Comparison of ENCODE assay signal across 22 cellular contexts in the genomic region with DNA sequence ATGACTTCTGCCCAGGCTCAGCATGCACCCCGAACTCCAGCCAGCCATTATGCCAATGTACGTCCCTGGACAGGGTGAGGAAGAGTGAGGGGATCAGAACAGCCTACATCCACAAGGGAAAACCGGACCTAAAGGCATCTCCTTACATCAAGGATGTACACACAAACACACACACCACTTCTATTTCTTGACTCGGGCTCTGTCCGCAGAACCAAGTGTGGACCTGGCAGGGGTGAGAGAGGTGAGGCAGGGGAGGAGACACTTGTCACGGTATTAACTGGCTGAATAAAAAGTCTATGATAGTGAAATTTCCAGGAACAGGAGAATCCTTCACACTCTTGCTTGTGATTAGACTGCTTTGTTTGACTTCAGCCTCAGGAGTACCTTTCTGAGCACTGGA. TPM values are rescaled to one million over a fixed set of nuclear protein-coding genes. Genes with fewer than 3 reads are reported as not detected.
DNase-seq lines count a peak whose midpoint lies in the region; ATAC-seq and TF ChIP-seq lines count a peak whose summit lies in the region.
"Had no signal": no experiment of that assay in that cellular context is flagged by ENCODE, and none has a peak within 500 bp of the region (broad histone marks: within the 10 kb centered on the region; RNA-seq: fewer than 3 reads in every experiment).

No MANE protein-coding gene starts in this region.

- H4K5ac ChIP-seq in IMR-90 (ENCODE audit: low read depth, low read length) = 0 out of 2 replicates have a peak overlapping the region, but pooled peaks have one; percentile 17

- H3K9ac ChIP-seq in IMR-90 (ENCODE audit: low read depth, low read length) (peak overlapping the region; percentile 94), duodenal mucosa (ENCODE audit: low read depth in 1 of 2, low read length in 2 of 2) (peak overlapping the region; percentile 3 to 44), muscle layer of colon (ENCODE audit: low read length) (peak overlapping the region; percentile 97)

- peak overlapping the region; percentile 23 for H2AFZ ChIP-seq in IMR-90 (replicated peaks; ENCODE audit: low read length, poor library complexity)

- BruUV-seq in IMR-90 (replicated peaks; lab: Mats Ljungman, UMichigan) = no TSS peak

- peak overlapping the region; percentile 29 for H2BK5ac ChIP-seq in IMR-90 (ENCODE audit: low read depth, low read length, poor library complexity, severe bottlenecking)

- H3K4me1 ChIP-seq in IMR-90 (ENCODE audit: control insufficient read depth, insufficient read depth, low read length) (peaks cover 36% of the 10 kb centered on the region), duodenal mucosa (ENCODE audit: control insufficient read depth in 1 of 2, insufficient read depth in 2 of 2, low read length in 2 of 2) (peaks cover 3% of the 10 kb centered on the region in 2 donors), muscle layer of colon (ENCODE audit: insufficient read depth, low read length) (peaks cover 21% of the 10 kb centered on the region), suprapubic skin (peaks cover 11% of the 10 kb centered on the region)
- H3K4me1 ChIP-seq: BE2C had no signal

- DNase-seq in IMR-90 (no peak), suprapubic skin (ENCODE audit: low spot score in 2 of 2) (no peak), activated gamma-delta T cell (lab: John Stamatoyannopoulos, UW) (no peak), NCI-H2196 treated with DMSO at 0.1 percent for 48 hours (lab: John Stamatoyannopoulos, UW; ENCODE audit: unreplicated experiment) (no peak), SKM-1 treated with dmso at 0.1 percent for 144 hours (lab: John Stamatoyannopoulos, UW; ENCODE audit: unreplicated experiment) (no peak)
- DNase-seq: activated CD4-positive, alpha-beta T cell treated with anti-CD3 and anti-CD28 coated beads for 36 hours; activated CD8-positive, alpha-beta memory T cell treated with anti-CD3 and anti-CD28 coated beads, Interleukin-2, amount 50 U/mL, for 48 hours; activated naive CD4-positive, alpha-beta T cell treated with Interleukin-2 at 50 U/mL for 16 hours; BE2C; left colon; MM.1S; NCI-H187 treated with DMSO at 0.1 percent for 48 hours; posterior cingulate gyrus; SIG-M5; stimulated activated naive CD8-positive, alpha-beta T cell treated with anti-CD3 and anti-CD28 coated beads, Interleukin-15, amount 100 ng/mL, for 72 hours had no signal

- peak overlapping the region; percentile 57; the same call in 1 of the 2 replicates for H3K23ac ChIP-seq in IMR-90 (ENCODE audit: low read depth, low read length)

- H2BK120ac ChIP-seq in IMR-90 (ENCODE audit: low read depth, low read length) = peak overlapping the region; percentile 9; the same call in 1 of the 2 replicates

- H3K9me1 ChIP-seq in IMR-90 (ENCODE audit: insufficient read depth, low read length) = peaks cover 30% of the 10 kb centered on the region

- H3K18ac ChIP-seq in IMR-90 (ENCODE audit: low read depth, low read length) = peak overlapping the region; percentile 5; the same call in 1 of the 2 replicates

- H3K4me3 ChIP-seq in IMR-90 (ENCODE audit: insufficient read depth, low read depth, low read length) = peak overlapping the region; percentile 72
- peak overlapping the region; percentile 10 to 55 for H3K4me3 ChIP-seq in duodenal mucosa (ENCODE audit: low read depth in 1 of 2, low read length in 2 of 2)
- H3K4me3 ChIP-seq in muscle layer of colon (ENCODE audit: low read depth in 1 of 2, low read length in 2 of 2) = peak overlapping the region; percentile 70 to 90
- peak overlapping the region; percentile 48 for H3K4me3 ChIP-seq in suprapubic skin

- H3K27me3 ChIP-seq in IMR-90 (ENCODE audit: control insufficient read depth, insufficient read depth, low read length) (no peaks in the 10 kb centered on the region), duodenal mucosa (ENCODE audit: control insufficient read depth in 1 of 2, insufficient read depth in 2 of 2, low read length in 2 of 2) (peaks cover 35 to 46% of the 10 kb centered on the region in 2 donors), muscle layer of colon (ENCODE audit: control insufficient read depth in 1 of 2, insufficient read depth in 2 of 2, low read length in 2 of 2) (no peaks in the 10 kb centered on the region), suprapubic skin (peaks cover 6% of the 10 kb centered on the region)
- H3K27me3 ChIP-seq: BE2C had no signal

- CTCF ChIA-PET in IMR-90 (lab: Yijun Ruan, JAX) = interaction anchor here (1.5 to 3.6 kb wide), 2 partner anchors 10 to 48 kb away, joined by 6 to 27 read pairs; no protein-coding TSS in a partner anchor

- POLR2A ChIA-PET in IMR-90 (lab: Charles Lee; ENCODE audit: unreplicated experiment) = interaction anchor here (2.9 kb wide), 1 partner anchor 41 kb away, joined by 24 read pairs; no protein-coding TSS in a partner anchor

- H3K9me3 ChIP-seq in IMR-90 (ENCODE audit: control insufficient read depth, insufficient read depth, low read length) (no peaks in the 10 kb centered on the region), duodenal mucosa (ENCODE audit: control insufficient read depth in 1 of 2, low read length in 2 of 2) (no peaks in the 10 kb centered on the region), muscle layer of colon (ENCODE audit: low read length) (no peaks in the 10 kb centered on the region), suprapubic skin (no peaks in the 10 kb centered on the region)
- H3K9me3 ChIP-seq: BE2C had no signal

- H3K4ac ChIP-seq in IMR-90 (ENCODE audit: low read depth, low read length) = peak overlapping the region; percentile 89

- H2BK20ac ChIP-seq in IMR-90 (ENCODE audit: low read depth, low read length) = no peak overlapping the region

- peaks cover 22 to 73% of the 10 kb centered on the region in 2 experiments for H3K79me1 ChIP-seq in IMR-90 (ENCODE audit: low read depth in 1 of 2, low read length in 2 of 2)

- dilution Hi-C loops in IMR-90 (cut with HindIII; ENCODE audit: low sequenced_read_pairs, unreplicated experiment) = no loop called here

- H3K36me3 ChIP-seq in IMR-90 (ENCODE audit: control insufficient read depth, insufficient read depth, low read length) (peaks cover 5% of the 10 kb centered on the region; the same call in 1 of the 2 replicates), duodenal mucosa (ENCODE audit: control insufficient read depth in 1 of 2, insufficient read depth in 2 of 2, low read length in 2 of 2) (no peaks in the 10 kb centered on the region), muscle layer of colon (ENCODE audit: insufficient read depth, low read length) (peaks cover 18% of the 10 kb centered on the region), suprapubic skin (no peaks in the 10 kb centered on the region)
- H3K36me3 ChIP-seq: BE2C had no signal

- H2AK9ac ChIP-seq in IMR-90 (replicated peaks; ENCODE audit: low read depth, low read length, poor library complexity) = peak overlapping the region; percentile 10

- TF ChIP-seq EP300 in suprapubic skin (IDR thresholded peaks at IDR 0.05) = no peak

- in situ Hi-C loops in IMR-90 (cut with MboI; ENCODE audit: low sequenced_read_pairs) = no loop called here

- peak overlapping the region; percentile 25; the same call in 1 of the 2 replicates for H4K91ac ChIP-seq in IMR-90 (ENCODE audit: insufficient read depth, low read depth, low read length)

- H3K56ac ChIP-seq in IMR-90 (ENCODE audit: extremely low read depth, insufficient read depth, low read length) = no peak overlapping the region

- TF ChIP-seq CTCF in IMR-90 (conservative IDR thresholded peaks at IDR 0.05; ENCODE audit: low read depth, low read length) (no peak), suprapubic skin (IDR thresholded peaks at IDR 0.05) (no peak)

- TF ChIP-seq POLR2A in IMR-90 (IDR thresholded peaks at IDR 0.05; ENCODE audit: low read depth, low read length) (no peak), suprapubic skin (IDR thresholded peaks at IDR 0.05) (no peak)

- peak overlapping the region; percentile 95 for H3K14ac ChIP-seq in IMR-90 (replicated peaks; ENCODE audit: low read depth, low read length)

- H2BK15ac ChIP-seq in IMR-90 (ENCODE audit: low read depth, low read length) = no peak overlapping the region

- intact Hi-C loops in IMR-90 (cut with micrococcal nuclease) = no loop called here

- TF ChIP-seq RAD21 in IMR-90 (IDR thresholded peaks at IDR 0.05; ENCODE audit: low read length) = no peak

- peak overlapping the region in 1 of 2 experiments; percentile 28; a peak in 1 of 4 replicates for H4K8ac ChIP-seq in IMR-90 (ENCODE audit: low read depth in 2 of 2, low read length in 2 of 2)

- no CpG with 5 or more reads among the region's 6 CpGs for WGBS in IMR-90 (ENCODE audit: extremely low coverage in 2 of 2, insufficient read length in 1 of 2), 2 experiments
- WGBS in suprapubic skin = 82% methylated on average over 6 of the region's 6 CpGs

- peaks cover 23% of the 10 kb centered on the region for H4K20me1 ChIP-seq in IMR-90 (ENCODE audit: insufficient read depth, low read length)

- H3K27ac ChIP-seq in IMR-90 (ENCODE audit: insufficient read depth, low read length) (peak overlapping the region; percentile 25; the same call in 1 of the 2 replicates), duodenal mucosa (ENCODE audit: low read depth, low read length) (no peak overlapping the region), muscle layer of colon (ENCODE audit: low read depth, low read length) (peak overlapping the region; percentile 77), suprapubic skin (no peak overlapping the region)

- peak overlapping the region; percentile 68; the same call in 1 of the 2 replicates for H2AK5ac ChIP-seq in IMR-90 (ENCODE audit: low read depth, low read length)

- peak overlapping the region; percentile 73 for H3K4me2 ChIP-seq in IMR-90 (ENCODE audit: low read depth, low read length)

- ATAC-seq in IMR-90 (ENCODE audit: low read depth) = no peak
- no peak for ATAC-seq in activated CD4-positive, CD25-positive, alpha-beta regulatory T cell treated with anti-CD3 and anti-CD28 coated beads, Interleukin-2, amount 50 U/mL, for 24 hours
- ATAC-seq: activated CD4-positive, alpha-beta T cell treated with anti-CD3 and anti-CD28 coated beads for 36 hours; HCT116; HepG2; left colon; stimulated activated naive CD8-positive, alpha-beta T cell treated with anti-CD3 and anti-CD28 coated beads, Interleukin-15, amount 100 ng/mL, for 72 hours had no signal

RNA-seq across cellular contexts. Expression of a gene that starts 2.3 kb away (rescaled TPM):
- 44.4 and 53.2 TPM in 2 replicates for total RNA-seq in IMR-90 (2012; rRNA removed)
- 48.6 and 51.7 TPM in 2 replicates for polyA plus RNA-seq in IMR-90 (2012; rRNA removed)
- 25.9 and 44.1 TPM in 2 replicates for polyA plus RNA-seq in IMR-90 (2012; cell fraction: cytosol; rRNA removed)
- 52.3 and 60.1 TPM in 2 replicates for polyA plus RNA-seq in IMR-90 (2012; cell fraction: nucleus; rRNA removed; ENCODE audit: low replicate concordance)
- total RNA-seq in suprapubic skin = 10 to 100 TPM; 13.0 to 29.9 (median 18.1) TPM
- total RNA-seq: activated CD4-positive, alpha-beta T cell treated with anti-CD3 and anti-CD28 coated beads for 36 hours; HepG2; NCI-H460; T-helper 2 cell treated with Interferon-gamma antibody and Interleukin-4, amounts not matched to agents 100 ng/mL and 5 ng/mL, for 36 hours had no signal
- polyA plus RNA-seq: HepG2 had no signal

RNA-seq across cellular contexts. Expression of a gene that starts 11.3 kb away (rescaled TPM):
- total RNA-seq in IMR-90 (2012; rRNA removed) (87.3 and 114 TPM in 2 replicates), suprapubic skin (10 to 100 TPM; 18.8 to 24.8 (median 21.3) TPM)
- polyA plus RNA-seq in IMR-90 (2012; rRNA removed) = 66.4 and 80.4 TPM in 2 replicates
- 12.3 and 24.1 TPM in 2 replicates for polyA plus RNA-seq in IMR-90 (2012; cell fraction: cytosol; rRNA removed)
- polyA plus RNA-seq in IMR-90 (2012; cell fraction: nucleus; rRNA removed; ENCODE audit: low replicate concordance) = 11.6 and 52.0 TPM in 2 replicates

RNA-seq across cellular contexts. Expression of a gene that starts 38.4 kb away (rescaled TPM):
- total RNA-seq in IMR-90 (2012; rRNA removed) = 39.7 and 49.8 TPM in 2 replicates
- 57.3 and 75.4 TPM in 2 replicates for polyA plus RNA-seq in IMR-90 (2012; rRNA removed)
- polyA plus RNA-seq in IMR-90 (2012; cell fraction: cytosol; rRNA removed) = 51.9 and 58.2 TPM in 2 replicates
- polyA plus RNA-seq in IMR-90 (2012; cell fraction: nucleus; rRNA removed; ENCODE audit: low replicate concordance) = 61.4 and 80.2 TPM in 2 replicates
- 100 to 1,000 TPM in 1 of 4 donors, 10 to 100 TPM in 3; 53.3 to 107 (median 74.1) TPM for total RNA-seq in suprapubic skin

RNA-seq across cellular contexts. Expression of a gene that starts 55.3 kb away (rescaled TPM):
- total RNA-seq in IMR-90 (2012; rRNA removed) = 10.0 and 11.1 TPM in 2 replicates
- 34.8 and 47.8 TPM in 2 replicates for polyA plus RNA-seq in IMR-90 (2012; rRNA removed)
- polyA plus RNA-seq in IMR-90 (2012; cell fraction: cytosol; rRNA removed) = 29.9 and 53.0 TPM in 2 replicates
- 15.0 and 28.3 TPM in 2 replicates for polyA plus RNA-seq in IMR-90 (2012; cell fraction: nucleus; rRNA removed; ENCODE audit: low replicate concordance)
- 10 to 100 TPM in 1 of 4 donors, 1 to 10 TPM in 3; 5.3 to 19.4 (median 6.7) TPM for total RNA-seq in suprapubic skin

Comparison
In these comparisons a context has a peak if more than half of its experiments do, and no peak if none do; other contexts are left out.
1. H3K27ac ChIP-seq: peak in IMR-90 (single experiment) and muscle layer of colon (single experiment); none in duodenal mucosa (single experiment) and suprapubic skin (single experiment).
2. H3K9ac ChIP-seq: peak in every context shown above with its lines; median percentile 97 in muscle layer of colon; 94 in IMR-90; 24 in duodenal mucosa.
3. Peak in every context shown above with its lines, with median percentiles within 50 percentile points of each other: H3K4me3 ChIP-seq.